Comparison of ENCODE assay signal across 14 cellular contexts in the genomic region with DNA sequence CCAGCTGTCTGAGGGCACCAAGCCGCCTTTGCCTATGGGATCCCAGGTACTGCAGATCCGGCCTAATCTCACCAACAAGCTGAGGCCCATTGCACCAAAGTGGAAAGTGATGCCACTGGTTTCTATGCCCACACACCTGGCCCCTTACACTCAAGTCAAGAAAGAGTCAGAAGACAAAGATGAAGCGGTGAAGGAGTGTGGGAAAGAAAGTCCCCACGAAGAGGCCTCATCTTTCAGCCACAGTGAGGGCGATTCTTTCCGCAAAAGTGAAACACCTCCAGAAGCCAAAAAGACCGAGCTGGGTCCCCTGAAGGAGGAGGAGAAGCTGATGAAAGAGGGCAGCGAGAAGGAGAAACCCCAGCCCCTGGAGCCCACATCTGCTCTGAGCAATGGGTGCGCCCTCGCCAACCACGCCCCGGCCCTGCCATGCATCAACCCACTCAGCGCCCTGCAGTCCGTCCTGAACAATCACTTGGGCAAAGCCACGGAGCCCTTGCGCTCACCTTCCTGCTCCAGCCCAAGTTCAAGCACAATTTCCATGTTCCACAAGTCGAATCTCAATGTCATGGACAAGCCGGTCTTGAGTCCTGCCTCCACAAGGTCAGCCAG.
"Had no signal": no experiment of that assay in that cellular context is flagged by ENCODE, and none has a peak within 500 bp of the region (broad histone marks: within the 10 kb centered on the region; RNA-seq: fewer than 3 reads in every experiment).

No MANE protein-coding gene starts in this region.

- H3K4me3 Mint-ChIP-seq: memory B cell; naive thymus-derived CD8-positive, alpha-beta T cell; stimulated activated naive B cell treated with anti-CD40 and anti-IgM and Interleukin-4, amounts not matched to agents 10 μg/mL and 1 μg/mL and 100 μg/mL, for 72 hours; T-helper 17 cell had no signal

- H3K27ac Mint-ChIP-seq: memory B cell; stimulated activated naive B cell treated with anti-CD40 and anti-IgM and Interleukin-4, amounts not matched to agents 10 μg/mL and 1 μg/mL and 100 μg/mL, for 72 hours; T-helper 17 cell had no signal

- H3K9me3 Mint-ChIP-seq: naive thymus-derived CD8-positive, alpha-beta T cell had no signal

- H3K36me3 Mint-ChIP-seq: stimulated activated naive B cell treated with anti-CD40 and anti-IgM and Interleukin-4, amounts not matched to agents 10 μg/mL and 1 μg/mL and 100 μg/mL, for 72 hours had no signal

- H3K4me1 Mint-ChIP-seq: memory B cell; stimulated activated naive B cell treated with anti-CD40 and anti-IgM and Interleukin-4, amounts not matched to agents 10 μg/mL and 1 μg/mL and 100 μg/mL, for 72 hours had no signal

- H3K27me3 Mint-ChIP-seq: T-helper 17 cell had no signal

- DNase-seq: activated CD4-positive, alpha-beta T cell treated with anti-CD3 and anti-CD28 coated beads for 4 hours; activated effector memory CD4-positive, alpha-beta T cell treated with anti-CD3 and anti-CD28 coated beads, Interleukin-2, amount 50 U/mL, for 16 hours; aorta; foreskin melanocyte; kidney glomerular epithelial cell; left ventricle myocardium superior; naive thymus-derived CD8-positive, alpha-beta T cell; sigmoid colon; SJCRH30; spleen; stimulated activated naive B cell treated with anti-CD40 and anti-IgM and Interleukin-4, amounts not matched to agents 10 μg/mL and 1 μg/mL and 100 μg/mL, for 72 hours; T-helper 17 cell; transverse colon had no signal

- ATAC-seq: left ventricle myocardium superior; naive thymus-derived CD8-positive, alpha-beta T cell; stimulated activated naive B cell treated with anti-CD40 and anti-IgM and Interleukin-4, amounts not matched to agents 10 μg/mL and 1 μg/mL and 100 μg/mL, for 72 hours; T-helper 17 cell had no signal
